ENCODE assay signal across 35 cellular contexts in the genomic region with DNA sequence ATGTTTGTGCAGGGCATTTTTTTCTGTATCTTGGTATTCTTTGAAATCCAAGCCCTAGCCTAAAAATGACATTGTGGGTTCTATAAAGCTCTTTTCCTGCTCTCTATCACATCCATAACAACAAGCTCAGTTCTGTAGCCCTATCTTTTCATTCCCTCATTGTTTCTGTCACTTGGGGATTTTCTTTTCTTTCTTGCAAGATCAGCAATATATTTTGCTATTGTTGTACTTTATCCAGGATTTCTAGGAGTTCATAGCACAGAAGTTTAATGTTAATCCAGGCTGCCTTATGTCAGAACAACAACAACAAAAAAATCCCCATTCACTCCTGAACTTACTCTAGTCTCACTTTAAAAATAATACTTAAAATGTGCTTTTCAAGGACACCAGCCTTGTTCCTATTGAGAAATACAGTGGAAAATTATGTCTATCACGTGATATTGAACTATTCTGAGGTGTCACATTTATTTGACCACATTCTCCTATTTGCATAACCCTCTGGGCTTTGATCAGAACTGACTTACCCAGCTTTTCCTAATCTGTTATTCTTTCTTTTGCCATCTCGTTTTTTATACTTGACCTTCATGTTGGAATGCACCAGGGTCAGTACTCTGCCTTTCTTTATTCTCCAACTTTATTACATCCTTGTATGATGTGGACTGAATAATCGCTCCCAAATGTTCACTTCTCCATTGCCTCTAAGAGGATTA.
"Had no signal": no experiment of that assay in that cellular context is flagged by ENCODE, and none has a peak within 500 bp of the region (broad histone marks: within the 10 kb centered on the region; RNA-seq: fewer than 3 reads in every experiment).

No MANE protein-coding gene starts in this region.

- H3K36me3 Mint-ChIP-seq: activated CD4-positive, alpha-beta memory T cell treated with anti-CD3 and anti-CD28 coated beads for 36 hours; activated CD8-positive, alpha-beta memory T cell treated with anti-CD3 and anti-CD28 coated beads, Interleukin-2, amount 10 ng/mL, durations not matched to agents 7 days and 5 days; activated naive CD4-positive, alpha-beta T cell treated with anti-CD3 and anti-CD28 coated beads, Interleukin-2, amount 50 U/mL, for 24 hours; activated naive CD8-positive, alpha-beta T cell treated with anti-CD3 and anti-CD28 coated beads for 36 hours; brain had no signal

- H3K4me1 ChIP-seq: adrenal gland, breast epithelium, foreskin keratinocyte, gastrocnemius medialis had no signal

- H3K9me3 ChIP-seq: adrenal gland, breast epithelium, gastrocnemius medialis had no signal

- H3K4me1 Mint-ChIP-seq: activated CD4-positive, alpha-beta T cell treated with anti-CD3 and anti-CD28 coated beads for 36 hours; activated CD4-positive, alpha-beta T cell treated with anti-CD3 and anti-CD28 coated beads, Interleukin-2, amount 10 ng/mL, durations not matched to agents 24 days and 14 days; activated CD8-positive, alpha-beta memory T cell treated with anti-CD3 and anti-CD28 coated beads, Interleukin-2, amount 10 ng/mL, durations not matched to agents 7 days and 5 days; activated naive CD4-positive, alpha-beta T cell treated with anti-CD3 and anti-CD28 coated beads, Interleukin-2, amount 50 U/mL, for 24 hours; activated naive CD8-positive, alpha-beta T cell treated with anti-CD3 and anti-CD28 coated beads for 36 hours; activated naive CD8-positive, alpha-beta T cell treated with anti-CD3 and anti-CD28 coated beads, Interleukin-2, amount 50 U/mL, for 24 hours; brain; endodermal cell had no signal

- H3K27ac Mint-ChIP-seq: activated CD4-positive, alpha-beta memory T cell treated with anti-CD3 and anti-CD28 coated beads for 36 hours; activated CD4-positive, alpha-beta T cell treated with anti-CD3 and anti-CD28 coated beads for 36 hours; activated CD4-positive, alpha-beta T cell treated with anti-CD3 and anti-CD28 coated beads, Interleukin-2, amount 10 ng/mL, durations not matched to agents 24 days and 14 days; activated CD8-positive, alpha-beta memory T cell treated with anti-CD3 and anti-CD28 coated beads, Interleukin-2, amount 10 ng/mL, durations not matched to agents 7 days and 5 days; activated CD8-positive, alpha-beta T cell treated with anti-CD3 and anti-CD28 coated beads, Interleukin-2, amount 10 ng/mL, durations not matched to agents 7 days and 5 days; activated naive CD4-positive, alpha-beta T cell treated with anti-CD3 and anti-CD28 coated beads for 36 hours; activated naive CD4-positive, alpha-beta T cell treated with anti-CD3 and anti-CD28 coated beads, Interleukin-2, amount 50 U/mL, for 24 hours; activated naive CD8-positive, alpha-beta T cell treated with anti-CD3 and anti-CD28 coated beads for 36 hours; activated naive CD8-positive, alpha-beta T cell treated with anti-CD3 and anti-CD28 coated beads, Interleukin-2, amount 50 U/mL, for 24 hours; activated T-helper 1 cell treated with anti-CD3 and anti-CD28 coated beads, Interleukin-12 subunit alpha, Interleukin-12 subunit beta, Interleukin-2, Interleukin-4 antibody, amounts not matched to agents 30 ng/mL and 10 ng/mL and 1 ng/mL, durations not matched to agents 14 hours and 24 hours and 36 hours; activated T-helper 2 cell treated with anti-CD3 and anti-CD28 coated beads, Interferon-gamma antibody, Interleukin-2, Interleukin-4, amounts not matched to agents 10 μg/mL and 5 μg/mL and 100 μg/mL, durations not matched to agents 14 hours and 24 hours and 36 hours; brain; dendritic cell treated with granulocyte-macrophage colony-stimulating factor and Interleukin-4, amounts not matched to agents 40 ng/mL and 50 ng/mL, for 4 days; endodermal cell had no signal

- H3K9me3 Mint-ChIP-seq: activated CD4-positive, alpha-beta memory T cell treated with anti-CD3 and anti-CD28 coated beads for 36 hours; activated CD4-positive, alpha-beta T cell treated with anti-CD3 and anti-CD28 coated beads, Interleukin-2, amount 10 ng/mL, durations not matched to agents 24 days and 14 days; activated naive CD4-positive, alpha-beta T cell treated with anti-CD3 and anti-CD28 coated beads for 36 hours; activated naive CD4-positive, alpha-beta T cell treated with anti-CD3 and anti-CD28 coated beads, Interleukin-2, amount 50 U/mL, for 24 hours; activated naive CD8-positive, alpha-beta T cell treated with anti-CD3 and anti-CD28 coated beads, Interleukin-2, amount 50 U/mL, for 24 hours; activated T-helper 1 cell treated with anti-CD3 and anti-CD28 coated beads, Interleukin-12 subunit alpha, Interleukin-12 subunit beta, Interleukin-2, Interleukin-4 antibody, amounts not matched to agents 30 ng/mL and 10 ng/mL and 1 ng/mL, durations not matched to agents 14 hours and 24 hours and 36 hours; dendritic cell treated with granulocyte-macrophage colony-stimulating factor and Interleukin-4, amounts not matched to agents 40 ng/mL and 50 ng/mL, for 4 days had no signal

- H3K27me3 ChIP-seq: adrenal gland, breast epithelium, cardiac muscle cell, foreskin keratinocyte, gastrocnemius medialis had no signal

- H3K4me3 Mint-ChIP-seq: activated CD4-positive, alpha-beta memory T cell treated with anti-CD3 and anti-CD28 coated beads for 36 hours; activated CD4-positive, alpha-beta T cell treated with anti-CD3 and anti-CD28 coated beads for 36 hours; activated CD4-positive, alpha-beta T cell treated with anti-CD3 and anti-CD28 coated beads, Interleukin-2, amount 10 ng/mL, durations not matched to agents 24 days and 14 days; activated CD8-positive, alpha-beta memory T cell treated with anti-CD3 and anti-CD28 coated beads, Interleukin-2, amount 10 ng/mL, durations not matched to agents 7 days and 5 days; activated CD8-positive, alpha-beta T cell treated with anti-CD3 and anti-CD28 coated beads, Interleukin-2, amount 10 ng/mL, durations not matched to agents 7 days and 5 days; activated naive CD4-positive, alpha-beta T cell treated with anti-CD3 and anti-CD28 coated beads for 36 hours; activated naive CD4-positive, alpha-beta T cell treated with anti-CD3 and anti-CD28 coated beads, Interleukin-2, amount 50 U/mL, for 24 hours; activated naive CD8-positive, alpha-beta T cell treated with anti-CD3 and anti-CD28 coated beads for 36 hours; activated naive CD8-positive, alpha-beta T cell treated with anti-CD3 and anti-CD28 coated beads, Interleukin-2, amount 50 U/mL, for 24 hours; activated T-helper 1 cell treated with anti-CD3 and anti-CD28 coated beads, Interleukin-12 subunit alpha, Interleukin-12 subunit beta, Interleukin-2, Interleukin-4 antibody, amounts not matched to agents 30 ng/mL and 10 ng/mL and 1 ng/mL, durations not matched to agents 14 hours and 24 hours and 36 hours; brain; dendritic cell treated with granulocyte-macrophage colony-stimulating factor and Interleukin-4, amounts not matched to agents 40 ng/mL and 50 ng/mL, for 4 days; endodermal cell had no signal

- H3K27me3 Mint-ChIP-seq: activated CD4-positive, alpha-beta memory T cell treated with anti-CD3 and anti-CD28 coated beads for 36 hours; activated CD4-positive, alpha-beta T cell treated with anti-CD3 and anti-CD28 coated beads for 36 hours; activated CD4-positive, alpha-beta T cell treated with anti-CD3 and anti-CD28 coated beads, Interleukin-2, amount 10 ng/mL, durations not matched to agents 24 days and 14 days; activated CD8-positive, alpha-beta memory T cell treated with anti-CD3 and anti-CD28 coated beads, Interleukin-2, amount 10 ng/mL, durations not matched to agents 7 days and 5 days; activated naive CD4-positive, alpha-beta T cell treated with anti-CD3 and anti-CD28 coated beads, Interleukin-2, amount 50 U/mL, for 24 hours; activated naive CD8-positive, alpha-beta T cell treated with anti-CD3 and anti-CD28 coated beads for 36 hours; activated naive CD8-positive, alpha-beta T cell treated with anti-CD3 and anti-CD28 coated beads, Interleukin-2, amount 50 U/mL, for 24 hours; brain; dendritic cell treated with granulocyte-macrophage colony-stimulating factor and Interleukin-4, amounts not matched to agents 40 ng/mL and 50 ng/mL, for 4 days had no signal

- H3K27ac ChIP-seq: adrenal gland, breast epithelium, cardiac muscle cell, coronary artery, dorsolateral prefrontal cortex, foreskin keratinocyte, gastrocnemius medialis had no signal

- DNase-seq: activated CD4-positive, alpha-beta memory T cell treated with anti-CD3 and anti-CD28 coated beads for 36 hours; activated CD4-positive, alpha-beta T cell treated with anti-CD3 and anti-CD28 coated beads for 36 hours; activated CD4-positive, alpha-beta T cell treated with anti-CD3 and anti-CD28 coated beads, Interleukin-2, amount 10 ng/mL, durations not matched to agents 24 days and 14 days; activated CD4-positive, CD25-positive, alpha-beta regulatory T cell; activated CD4-positive, CD25-positive, alpha-beta regulatory T cell treated with anti-CD3 and anti-CD28 coated beads, Interleukin-2, amount 50 U/mL, for 72 hours; activated CD8-positive, alpha-beta memory T cell treated with anti-CD3 and anti-CD28 coated beads, Interleukin-2, amount 10 ng/mL, durations not matched to agents 7 days and 5 days; activated CD8-positive, alpha-beta memory T cell treated with anti-CD3 and anti-CD28 coated beads, Interleukin-2, amount 50 U/mL, for 4 hours; activated CD8-positive, alpha-beta T cell treated with anti-CD3 and anti-CD28 coated beads, Interleukin-2, amount 10 ng/mL, durations not matched to agents 7 days and 5 days; activated effector memory CD4-positive, alpha-beta T cell treated with anti-CD3 and anti-CD28 coated beads, Interleukin-2, amount 50 U/mL, for 16 hours; activated naive CD4-positive, alpha-beta T cell treated with anti-CD3 and anti-CD28 coated beads for 36 hours; activated naive CD8-positive, alpha-beta T cell treated with anti-CD3 and anti-CD28 coated beads for 36 hours; activated naive CD8-positive, alpha-beta T cell treated with anti-CD3 and anti-CD28 coated beads, Interleukin-2, amount 50 U/mL, for 24 hours; activated T-cell treated with anti-CD3 and anti-CD28 coated beads, Interleukin-2, amount 50 U/mL, for 1 hour; activated T-cell treated with anti-CD3 and anti-CD28 coated beads, Interleukin-2, amount 50 U/mL, for 48 hours; adrenal gland; amygdala; aorta; central memory CD4-positive, alpha-beta T cell; cerebellar nuclear complex; dorsolateral prefrontal cortex; effector memory CD4-positive, alpha-beta T cell; endodermal cell; foreskin keratinocyte; gastrocnemius medialis; glutamatergic neuron; T-helper 2 cell had no signal

- H3K4me3 ChIP-seq: adrenal gland, breast epithelium, cardiac muscle cell, coronary artery, dorsolateral prefrontal cortex, gastrocnemius medialis had no signal

- H3K36me3 ChIP-seq: adrenal gland, breast epithelium, cardiac muscle cell, gastrocnemius medialis had no signal

- ATAC-seq: activated CD4-positive, alpha-beta T cell treated with anti-CD3 and anti-CD28 coated beads for 36 hours; activated CD8-positive, alpha-beta memory T cell treated with anti-CD3 and anti-CD28 coated beads, Interleukin-2, amount 10 ng/mL, durations not matched to agents 7 days and 5 days; activated CD8-positive, alpha-beta T cell treated with anti-CD3 and anti-CD28 coated beads, Interleukin-2, amount 10 ng/mL, durations not matched to agents 7 days and 5 days; activated naive CD8-positive, alpha-beta T cell treated with anti-CD3 and anti-CD28 coated beads, Interleukin-2, amount 50 U/mL, for 24 hours; esophagus mucosa; foreskin keratinocyte; gastrocnemius medialis had no signal
